Comparison of ENCODE assay signal across 1 cellular context in genomic region chr1:156566436-156566835, GRCh38.
TF ChIP-seq lines count a peak whose summit lies in the region.

No MANE protein-coding gene starts in this region.

TF ChIP-seq in K562, 482 proteins besides CTCF, POLR2A, EP300 and RAD21 (continues in another document):
- TF ChIP-seq SMAD2 (IDR thresholded peaks at IDR 0.05; ENCODE audit: low read depth, low read length): no peak
- TF ChIP-seq, protein P1, sequence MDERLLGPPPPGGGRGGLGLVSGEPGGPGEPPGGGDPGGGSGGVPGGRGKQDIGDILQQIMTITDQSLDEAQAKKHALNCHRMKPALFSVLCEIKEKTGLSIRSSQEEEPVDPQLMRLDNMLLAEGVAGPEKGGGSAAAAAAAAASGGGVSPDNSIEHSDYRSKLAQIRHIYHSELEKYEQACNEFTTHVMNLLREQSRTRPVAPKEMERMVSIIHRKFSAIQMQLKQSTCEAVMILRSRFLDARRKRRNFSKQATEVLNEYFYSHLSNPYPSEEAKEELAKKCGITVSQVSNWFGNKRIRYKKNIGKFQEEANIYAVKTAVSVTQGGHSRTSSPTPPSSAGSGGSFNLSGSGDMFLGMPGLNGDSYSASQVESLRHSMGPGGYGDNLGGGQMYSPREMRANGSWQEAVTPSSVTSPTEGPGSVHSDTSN (CRISPR knock-in tag; IDR thresholded peaks at IDR 0.05; ENCODE audit: low read depth): no peak
- TF ChIP-seq, protein P1 (tag; conservative IDR thresholded peaks at IDR 0.05; ENCODE audit: low read depth): 0 out of 2 replicates have a peak, but pooled peaks have one; percentile 14
- TF ChIP-seq TSC22D4 (tag; IDR thresholded peaks at IDR 0.05): no peak
- no peak for TF ChIP-seq CCAR2 (IDR thresholded peaks at IDR 0.05; ENCODE audit: low read depth, low read length)
- no peak for TF ChIP-seq ZNF76 (CRISPR knock-in tag; IDR thresholded peaks at IDR 0.05; ENCODE audit: borderline replicate concordance)
- TF ChIP-seq RCOR1 (IDR thresholded peaks at IDR 0.05; ENCODE audit: borderline replicate concordance in 1 of 2, low read depth in 2 of 2, low read length in 2 of 2): no peak
- no peak for TF ChIP-seq ZNF408 (CRISPR knock-in tag; IDR thresholded peaks at IDR 0.05; ENCODE audit: low read depth)
- no peak for TF ChIP-seq CREB3L1 (IDR thresholded peaks at IDR 0.05; ENCODE audit: borderline replicate concordance, low read depth)
- peak; percentile 20; the same call in 1 of the 2 replicates for TF ChIP-seq PKNOX1 (IDR thresholded peaks at IDR 0.05)
- TF ChIP-seq, protein P2, sequence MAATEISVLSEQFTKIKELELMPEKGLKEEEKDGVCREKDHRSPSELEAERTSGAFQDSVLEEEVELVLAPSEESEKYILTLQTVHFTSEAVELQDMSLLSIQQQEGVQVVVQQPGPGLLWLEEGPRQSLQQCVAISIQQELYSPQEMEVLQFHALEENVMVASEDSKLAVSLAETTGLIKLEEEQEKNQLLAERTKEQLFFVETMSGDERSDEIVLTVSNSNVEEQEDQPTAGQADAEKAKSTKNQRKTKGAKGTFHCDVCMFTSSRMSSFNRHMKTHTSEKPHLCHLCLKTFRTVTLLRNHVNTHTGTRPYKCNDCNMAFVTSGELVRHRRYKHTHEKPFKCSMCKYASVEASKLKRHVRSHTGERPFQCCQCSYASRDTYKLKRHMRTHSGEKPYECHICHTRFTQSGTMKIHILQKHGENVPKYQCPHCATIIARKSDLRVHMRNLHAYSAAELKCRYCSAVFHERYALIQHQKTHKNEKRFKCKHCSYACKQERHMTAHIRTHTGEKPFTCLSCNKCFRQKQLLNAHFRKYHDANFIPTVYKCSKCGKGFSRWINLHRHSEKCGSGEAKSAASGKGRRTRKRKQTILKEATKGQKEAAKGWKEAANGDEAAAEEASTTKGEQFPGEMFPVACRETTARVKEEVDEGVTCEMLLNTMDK (IDR thresholded peaks at IDR 0.05; ENCODE audit: borderline replicate concordance, insufficient read depth, low read depth, low read length, poor library complexity, severe bottlenecking): no peak
- TF ChIP-seq, protein P3, sequence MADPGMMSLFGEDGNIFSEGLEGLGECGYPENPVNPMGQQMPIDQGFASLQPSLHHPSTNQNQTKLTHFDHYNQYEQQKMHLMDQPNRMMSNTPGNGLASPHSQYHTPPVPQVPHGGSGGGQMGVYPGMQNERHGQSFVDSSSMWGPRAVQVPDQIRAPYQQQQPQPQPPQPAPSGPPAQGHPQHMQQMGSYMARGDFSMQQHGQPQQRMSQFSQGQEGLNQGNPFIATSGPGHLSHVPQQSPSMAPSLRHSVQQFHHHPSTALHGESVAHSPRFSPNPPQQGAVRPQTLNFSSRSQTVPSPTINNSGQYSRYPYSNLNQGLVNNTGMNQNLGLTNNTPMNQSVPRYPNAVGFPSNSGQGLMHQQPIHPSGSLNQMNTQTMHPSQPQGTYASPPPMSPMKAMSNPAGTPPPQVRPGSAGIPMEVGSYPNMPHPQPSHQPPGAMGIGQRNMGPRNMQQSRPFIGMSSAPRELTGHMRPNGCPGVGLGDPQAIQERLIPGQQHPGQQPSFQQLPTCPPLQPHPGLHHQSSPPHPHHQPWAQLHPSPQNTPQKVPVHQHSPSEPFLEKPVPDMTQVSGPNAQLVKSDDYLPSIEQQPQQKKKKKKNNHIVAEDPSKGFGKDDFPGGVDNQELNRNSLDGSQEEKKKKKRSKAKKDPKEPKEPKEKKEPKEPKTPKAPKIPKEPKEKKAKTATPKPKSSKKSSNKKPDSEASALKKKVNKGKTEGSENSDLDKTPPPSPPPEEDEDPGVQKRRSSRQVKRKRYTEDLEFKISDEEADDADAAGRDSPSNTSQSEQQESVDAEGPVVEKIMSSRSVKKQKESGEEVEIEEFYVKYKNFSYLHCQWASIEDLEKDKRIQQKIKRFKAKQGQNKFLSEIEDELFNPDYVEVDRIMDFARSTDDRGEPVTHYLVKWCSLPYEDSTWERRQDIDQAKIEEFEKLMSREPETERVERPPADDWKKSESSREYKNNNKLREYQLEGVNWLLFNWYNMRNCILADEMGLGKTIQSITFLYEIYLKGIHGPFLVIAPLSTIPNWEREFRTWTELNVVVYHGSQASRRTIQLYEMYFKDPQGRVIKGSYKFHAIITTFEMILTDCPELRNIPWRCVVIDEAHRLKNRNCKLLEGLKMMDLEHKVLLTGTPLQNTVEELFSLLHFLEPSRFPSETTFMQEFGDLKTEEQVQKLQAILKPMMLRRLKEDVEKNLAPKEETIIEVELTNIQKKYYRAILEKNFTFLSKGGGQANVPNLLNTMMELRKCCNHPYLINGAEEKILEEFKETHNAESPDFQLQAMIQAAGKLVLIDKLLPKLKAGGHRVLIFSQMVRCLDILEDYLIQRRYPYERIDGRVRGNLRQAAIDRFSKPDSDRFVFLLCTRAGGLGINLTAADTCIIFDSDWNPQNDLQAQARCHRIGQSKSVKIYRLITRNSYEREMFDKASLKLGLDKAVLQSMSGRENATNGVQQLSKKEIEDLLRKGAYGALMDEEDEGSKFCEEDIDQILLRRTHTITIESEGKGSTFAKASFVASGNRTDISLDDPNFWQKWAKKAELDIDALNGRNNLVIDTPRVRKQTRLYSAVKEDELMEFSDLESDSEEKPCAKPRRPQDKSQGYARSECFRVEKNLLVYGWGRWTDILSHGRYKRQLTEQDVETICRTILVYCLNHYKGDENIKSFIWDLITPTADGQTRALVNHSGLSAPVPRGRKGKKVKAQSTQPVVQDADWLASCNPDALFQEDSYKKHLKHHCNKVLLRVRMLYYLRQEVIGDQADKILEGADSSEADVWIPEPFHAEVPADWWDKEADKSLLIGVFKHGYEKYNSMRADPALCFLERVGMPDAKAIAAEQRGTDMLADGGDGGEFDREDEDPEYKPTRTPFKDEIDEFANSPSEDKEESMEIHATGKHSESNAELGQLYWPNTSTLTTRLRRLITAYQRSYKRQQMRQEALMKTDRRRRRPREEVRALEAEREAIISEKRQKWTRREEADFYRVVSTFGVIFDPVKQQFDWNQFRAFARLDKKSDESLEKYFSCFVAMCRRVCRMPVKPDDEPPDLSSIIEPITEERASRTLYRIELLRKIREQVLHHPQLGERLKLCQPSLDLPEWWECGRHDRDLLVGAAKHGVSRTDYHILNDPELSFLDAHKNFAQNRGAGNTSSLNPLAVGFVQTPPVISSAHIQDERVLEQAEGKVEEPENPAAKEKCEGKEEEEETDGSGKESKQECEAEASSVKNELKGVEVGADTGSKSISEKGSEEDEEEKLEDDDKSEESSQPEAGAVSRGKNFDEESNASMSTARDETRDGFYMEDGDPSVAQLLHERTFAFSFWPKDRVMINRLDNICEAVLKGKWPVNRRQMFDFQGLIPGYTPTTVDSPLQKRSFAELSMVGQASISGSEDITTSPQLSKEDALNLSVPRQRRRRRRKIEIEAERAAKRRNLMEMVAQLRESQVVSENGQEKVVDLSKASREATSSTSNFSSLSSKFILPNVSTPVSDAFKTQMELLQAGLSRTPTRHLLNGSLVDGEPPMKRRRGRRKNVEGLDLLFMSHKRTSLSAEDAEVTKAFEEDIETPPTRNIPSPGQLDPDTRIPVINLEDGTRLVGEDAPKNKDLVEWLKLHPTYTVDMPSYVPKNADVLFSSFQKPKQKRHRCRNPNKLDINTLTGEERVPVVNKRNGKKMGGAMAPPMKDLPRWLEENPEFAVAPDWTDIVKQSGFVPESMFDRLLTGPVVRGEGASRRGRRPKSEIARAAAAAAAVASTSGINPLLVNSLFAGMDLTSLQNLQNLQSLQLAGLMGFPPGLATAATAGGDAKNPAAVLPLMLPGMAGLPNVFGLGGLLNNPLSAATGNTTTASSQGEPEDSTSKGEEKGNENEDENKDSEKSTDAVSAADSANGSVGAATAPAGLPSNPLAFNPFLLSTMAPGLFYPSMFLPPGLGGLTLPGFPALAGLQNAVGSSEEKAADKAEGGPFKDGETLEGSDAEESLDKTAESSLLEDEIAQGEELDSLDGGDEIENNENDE (IDR thresholded peaks at IDR 0.05; ENCODE audit: low read depth, low read length): no peak
- no peak for TF ChIP-seq ATF4 (CRISPR knock-in tag; IDR thresholded peaks at IDR 0.05)
- TF ChIP-seq, protein P4, sequence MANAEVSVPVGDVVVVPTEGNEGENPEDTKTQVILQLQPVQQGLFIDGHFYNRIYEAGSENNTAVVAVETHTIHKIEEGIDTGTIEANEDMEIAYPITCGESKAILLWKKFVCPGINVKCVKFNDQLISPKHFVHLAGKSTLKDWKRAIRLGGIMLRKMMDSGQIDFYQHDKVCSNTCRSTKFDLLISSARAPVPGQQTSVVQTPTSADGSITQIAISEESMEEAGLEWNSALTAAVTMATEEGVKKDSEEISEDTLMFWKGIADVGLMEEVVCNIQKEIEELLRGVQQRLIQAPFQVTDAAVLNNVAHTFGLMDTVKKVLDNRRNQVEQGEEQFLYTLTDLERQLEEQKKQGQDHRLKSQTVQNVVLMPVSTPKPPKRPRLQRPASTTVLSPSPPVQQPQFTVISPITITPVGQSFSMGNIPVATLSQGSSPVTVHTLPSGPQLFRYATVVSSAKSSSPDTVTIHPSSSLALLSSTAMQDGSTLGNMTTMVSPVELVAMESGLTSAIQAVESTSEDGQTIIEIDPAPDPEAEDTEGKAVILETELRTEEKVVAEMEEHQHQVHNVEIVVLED (CRISPR knock-in tag; IDR thresholded peaks at IDR 0.05): no peak
- TF ChIP-seq ZFP1 (CRISPR knock-in tag; IDR thresholded peaks at IDR 0.05): no peak
